21 cellular contexts compared by ENCODE assay signal in the genomic region with DNA sequence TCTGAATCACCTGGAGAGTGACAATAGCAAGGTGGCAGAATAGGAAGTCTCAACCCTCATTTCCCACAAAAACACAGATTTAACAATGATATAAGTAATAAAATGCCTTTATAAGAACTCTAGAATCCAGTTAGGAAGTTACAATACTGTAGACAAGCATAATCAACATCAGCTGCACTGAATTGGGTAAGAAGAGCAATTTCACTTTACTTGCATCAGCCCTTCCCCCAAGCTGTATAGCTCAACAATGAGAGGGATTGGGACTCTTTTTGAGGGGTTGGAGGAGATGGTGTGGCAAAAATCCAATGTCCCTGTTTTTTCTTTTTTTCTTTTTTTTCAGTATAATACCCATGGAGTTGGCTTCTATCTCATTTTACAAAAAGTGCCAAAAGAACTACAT.
"Had no signal": no experiment of that assay in that cellular context is flagged by ENCODE, and none has a peak within 500 bp of the region (broad histone marks: within the 10 kb centered on the region; RNA-seq: fewer than 3 reads in every experiment).

No MANE protein-coding gene starts in this region.

- H3K27me3 Mint-ChIP-seq: activated CD4-positive, alpha-beta T cell treated with anti-CD3 and anti-CD28 coated beads for 36 hours; activated naive CD8-positive, alpha-beta T cell treated with anti-CD3 and anti-CD28 coated beads, Interleukin-2, amount 10 ng/mL, durations not matched to agents 7 days and 5 days; natural killer cell treated with Interleukin-12 subunit alpha and Interleukin-12 subunit beta and Interleukin-15 and Interleukin-18, amount 100 ng/mL, for 72 hours; stimulated activated naive B cell treated with anti-CD40 and anti-IgM and Interleukin-4, amounts not matched to agents 10 μg/mL and 1 μg/mL and 100 μg/mL, for 72 hours had no signal

- H3K9me3 ChIP-seq: suprapubic skin had no signal

- H3K4me1 ChIP-seq: left lung, lower lobe of right lung, right atrium auricular region, stomach, suprapubic skin, tibial artery had no signal

- H3K4me3 ChIP-seq: left lung, lower lobe of right lung, mucosa of descending colon, right atrium auricular region, smooth muscle cell, stomach, suprapubic skin, tibial artery had no signal

- ATAC-seq: activated CD4-positive, alpha-beta T cell treated with anti-CD3 and anti-CD28 coated beads for 36 hours; left lung; lower lobe of right lung; mucosa of descending colon; natural killer cell treated with Interleukin-12 subunit alpha and Interleukin-12 subunit beta and Interleukin-15 and Interleukin-18, amount 100 ng/mL, for 72 hours; stimulated activated naive B cell treated with anti-CD40 and anti-IgM and Interleukin-4, amounts not matched to agents 10 μg/mL and 1 μg/mL and 100 μg/mL, for 72 hours had no signal

- DNase-seq: activated CD4-positive, alpha-beta T cell treated with anti-CD3 and anti-CD28 coated beads for 36 hours; activated CD4-positive, CD25-positive, alpha-beta regulatory T cell; activated effector memory CD4-positive, alpha-beta T cell treated with Interleukin-2 at 50 U/mL for 16 hours; activated naive CD4-positive, alpha-beta T cell treated with anti-CD3 and anti-CD28 coated beads for 36 hours; activated naive CD8-positive, alpha-beta T cell treated with anti-CD3 and anti-CD28 coated beads, Interleukin-2, amount 10 ng/mL, durations not matched to agents 7 days and 5 days; activated T-cell treated with anti-CD3 and anti-CD28 coated beads for 4 hours; amniotic stem cell; brain microvascular endothelial cell; caudate nucleus; cortex of kidney; left lung; lower lobe of right lung; mucosa of descending colon; stimulated activated CD4-positive, alpha-beta T cell treated with anti-CD3 and anti-CD28 coated beads, Interleukin-2, amount 100 ng/mL, for 24 hours; stimulated activated naive B cell treated with anti-CD40 and anti-IgM and Interleukin-4, amounts not matched to agents 10 μg/mL and 1 μg/mL and 100 μg/mL, for 72 hours; stomach; tibial artery had no signal

- H3K27ac Mint-ChIP-seq: activated CD4-positive, alpha-beta T cell treated with anti-CD3 and anti-CD28 coated beads for 36 hours; activated naive CD4-positive, alpha-beta T cell treated with anti-CD3 and anti-CD28 coated beads for 36 hours; activated naive CD8-positive, alpha-beta T cell treated with anti-CD3 and anti-CD28 coated beads, Interleukin-2, amount 10 ng/mL, durations not matched to agents 7 days and 5 days; natural killer cell treated with Interleukin-12 subunit alpha and Interleukin-12 subunit beta and Interleukin-15 and Interleukin-18, amount 100 ng/mL, for 72 hours; stimulated activated naive B cell treated with anti-CD40 and anti-IgM and Interleukin-4, amounts not matched to agents 10 μg/mL and 1 μg/mL and 100 μg/mL, for 72 hours had no signal

- H3K4me2 ChIP-seq: smooth muscle cell had no signal

- H3K4me1 Mint-ChIP-seq: activated CD4-positive, alpha-beta T cell treated with anti-CD3 and anti-CD28 coated beads for 36 hours; activated naive CD8-positive, alpha-beta T cell treated with anti-CD3 and anti-CD28 coated beads, Interleukin-2, amount 10 ng/mL, durations not matched to agents 7 days and 5 days; stimulated activated naive B cell treated with anti-CD40 and anti-IgM and Interleukin-4, amounts not matched to agents 10 μg/mL and 1 μg/mL and 100 μg/mL, for 72 hours had no signal

- H3K27me3 ChIP-seq: brain microvascular endothelial cell, left lung, right atrium auricular region, stomach, suprapubic skin, tibial artery had no signal

- H3K36me3 ChIP-seq: brain microvascular endothelial cell, left lung, lower lobe of right lung, right atrium auricular region, stomach, suprapubic skin had no signal

- H3K27ac ChIP-seq: brain microvascular endothelial cell, left lung, lower lobe of right lung, right atrium auricular region, stomach, suprapubic skin, tibial artery had no signal

- H3K4me3 Mint-ChIP-seq: activated CD4-positive, alpha-beta T cell treated with anti-CD3 and anti-CD28 coated beads for 36 hours; activated naive CD4-positive, alpha-beta T cell treated with anti-CD3 and anti-CD28 coated beads for 36 hours; activated naive CD8-positive, alpha-beta T cell treated with anti-CD3 and anti-CD28 coated beads, Interleukin-2, amount 10 ng/mL, durations not matched to agents 7 days and 5 days; natural killer cell treated with Interleukin-12 subunit alpha and Interleukin-12 subunit beta and Interleukin-15 and Interleukin-18, amount 100 ng/mL, for 72 hours; stimulated activated naive B cell treated with anti-CD40 and anti-IgM and Interleukin-4, amounts not matched to agents 10 μg/mL and 1 μg/mL and 100 μg/mL, for 72 hours had no signal
